In the genomic region with DNA sequence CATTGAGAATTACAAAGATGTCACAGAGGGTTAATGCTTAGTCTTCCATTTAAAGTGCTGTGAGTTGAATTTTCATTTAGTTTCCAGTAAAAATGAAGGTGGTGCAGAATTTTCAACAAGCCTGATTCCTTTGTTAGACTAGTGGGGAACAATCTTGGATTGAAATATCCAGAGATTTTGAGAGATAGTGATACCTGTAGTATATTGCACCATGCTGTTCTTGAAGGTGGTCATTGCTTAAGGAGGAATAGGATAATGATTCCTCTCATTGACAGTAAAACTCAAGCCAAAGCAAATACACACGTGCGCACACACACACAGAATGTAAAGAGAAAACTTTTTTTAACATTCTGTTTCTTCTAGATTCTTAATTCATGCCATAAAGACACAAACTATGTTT, we compare ENCODE assay signal across 12 cellular contexts. TPM values are rescaled to one million over a fixed set of nuclear protein-coding genes. Genes with fewer than 3 reads are reported as not detected.
"Had no signal": no experiment of that assay in that cellular context is flagged by ENCODE, and none has a peak within 500 bp of the region (broad histone marks: within the 10 kb centered on the region; RNA-seq: fewer than 3 reads in every experiment).

No MANE protein-coding gene starts in this region.

- H3K36me3 ChIP-seq: cardiac muscle cell, transverse colon had no signal

- ATAC-seq: activated CD8-positive, alpha-beta T cell treated with anti-CD3 and anti-CD28 coated beads, Interleukin-2, amount 10 ng/mL, durations not matched to agents 7 days and 5 days; activated naive CD8-positive, alpha-beta T cell treated with anti-CD3 and anti-CD28 coated beads, Interleukin-2, amount 50 U/mL, for 24 hours; left lobe of liver; stimulated activated effector memory CD8-positive, alpha-beta T cell treated with anti-CD3 and anti-CD28 coated beads, Interleukin-12 subunit alpha, Interleukin-12 subunit beta, amount 100 ng/mL, for 72 hours had no signal

- H3K9me3 Mint-ChIP-seq: stimulated activated effector memory CD8-positive, alpha-beta T cell treated with anti-CD3 and anti-CD28 coated beads, Interleukin-12 subunit alpha, Interleukin-12 subunit beta, amount 100 ng/mL, for 72 hours had no signal

- H3K27ac ChIP-seq: cardiac muscle cell, transverse colon had no signal

- H3K36me3 Mint-ChIP-seq: stimulated activated effector memory CD8-positive, alpha-beta T cell treated with anti-CD3 and anti-CD28 coated beads, Interleukin-12 subunit alpha, Interleukin-12 subunit beta, amount 100 ng/mL, for 72 hours had no signal

- H3K4me3 Mint-ChIP-seq: activated CD8-positive, alpha-beta T cell treated with anti-CD3 and anti-CD28 coated beads, Interleukin-2, amount 10 ng/mL, durations not matched to agents 7 days and 5 days; activated naive CD8-positive, alpha-beta T cell treated with anti-CD3 and anti-CD28 coated beads, Interleukin-2, amount 50 U/mL, for 24 hours; stimulated activated effector memory CD8-positive, alpha-beta T cell treated with anti-CD3 and anti-CD28 coated beads, Interleukin-12 subunit alpha, Interleukin-12 subunit beta, amount 100 ng/mL, for 72 hours had no signal

- H3K9me3 ChIP-seq: transverse colon had no signal

- H3K4me3 ChIP-seq: cardiac muscle cell, transverse colon had no signal

- DNase-seq: activated CD4-positive, alpha-beta T cell treated with anti-CD3 and anti-CD28 coated beads for 4 hours; activated CD8-positive, alpha-beta T cell treated with anti-CD3 and anti-CD28 coated beads, Interleukin-2, amount 10 ng/mL, durations not matched to agents 7 days and 5 days; activated naive CD4-positive, alpha-beta T cell treated with Interleukin-2 at 50 U/mL for 16 hours; activated naive CD8-positive, alpha-beta T cell treated with anti-CD3 and anti-CD28 coated beads, Interleukin-2, amount 50 U/mL, for 24 hours; effector CD4-positive, alpha-beta T cell; occipital lobe; T1000; transverse colon had no signal

- H3K27ac Mint-ChIP-seq: activated CD8-positive, alpha-beta T cell treated with anti-CD3 and anti-CD28 coated beads, Interleukin-2, amount 10 ng/mL, durations not matched to agents 7 days and 5 days; activated naive CD8-positive, alpha-beta T cell treated with anti-CD3 and anti-CD28 coated beads, Interleukin-2, amount 50 U/mL, for 24 hours; stimulated activated effector memory CD8-positive, alpha-beta T cell treated with anti-CD3 and anti-CD28 coated beads, Interleukin-12 subunit alpha, Interleukin-12 subunit beta, amount 100 ng/mL, for 72 hours had no signal

RNA-seq across cellular contexts. Expression of a gene that starts 5.3 kb away (rescaled TPM):
- total RNA-seq: activated CD8-positive, alpha-beta T cell treated with anti-CD3 and anti-CD28 coated beads, Interleukin-2, amount 10 ng/mL, durations not matched to agents 7 days and 5 days; myocyte had no signal
